In the genomic region with DNA sequence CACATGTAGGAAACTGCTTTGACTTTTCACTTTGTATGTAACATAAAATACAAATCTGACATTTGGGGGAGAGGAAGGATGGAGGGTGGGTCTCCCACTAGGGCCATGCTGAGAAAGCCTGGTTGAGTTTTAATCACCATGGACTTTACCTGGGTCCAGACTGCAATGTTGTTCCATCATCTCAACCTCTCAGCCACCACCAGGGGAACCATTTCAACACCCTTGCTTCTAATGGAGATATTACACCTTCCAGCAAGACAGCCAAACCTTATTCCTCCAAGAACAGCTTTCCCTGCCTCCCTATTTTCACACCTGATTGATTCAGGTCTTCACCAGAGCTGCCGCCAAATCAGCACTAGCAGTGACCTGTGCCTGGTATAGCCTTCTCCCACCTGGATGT, we compare ENCODE assay signal across 19 cellular contexts. TPM values are rescaled to one million over a fixed set of nuclear protein-coding genes. Genes with fewer than 3 reads are reported as not detected.
DNase-seq lines count a peak whose midpoint lies in the region; ATAC-seq and TF ChIP-seq lines count a peak whose summit lies in the region.
"Had no signal": no experiment of that assay in that cellular context is flagged by ENCODE, and none has a peak within 500 bp of the region (broad histone marks: within the 10 kb centered on the region; RNA-seq: fewer than 3 reads in every experiment).

No MANE protein-coding gene starts in this region.

- no peaks in the 10 kb centered on the region for H3K27me3 Mint-ChIP-seq in neural crest cell (ENCODE audit: low read depth)
- no peaks in the 10 kb centered on the region for H3K27me3 Mint-ChIP-seq in immature natural killer cell (ENCODE audit: low read depth in 3 of 3)
- H3K27me3 Mint-ChIP-seq: activated CD4-positive, alpha-beta T cell treated with anti-CD3 and anti-CD28 coated beads, Interleukin-2, amount 10 ng/mL, durations not matched to agents 7 days and 5 days had no signal

- H3K9me3 Mint-ChIP-seq in neural crest cell (no peaks in the 10 kb centered on the region), immature natural killer cell (no peaks in the 10 kb centered on the region)
- H3K9me3 Mint-ChIP-seq: activated CD4-positive, alpha-beta T cell treated with anti-CD3 and anti-CD28 coated beads, Interleukin-2, amount 10 ng/mL, durations not matched to agents 7 days and 5 days; CD14-positive monocyte had no signal

- ATAC-seq in GM21825 (IDR thresholded peaks at IDR 0.05; ENCODE audit: unreplicated experiment) = no peak
- ATAC-seq: stimulated activated naive CD8-positive, alpha-beta T cell treated with anti-CD3 and anti-CD28 coated beads, Interleukin-15, Interleukin-2, amounts not matched to agents 100 U/mL and 50 U/mL, for 24 hours had no signal

- H3K27ac Mint-ChIP-seq in neural crest cell (ENCODE audit: unreplicated experiment) (no peak overlapping the region), immature natural killer cell (no peak overlapping the region)
- H3K27ac Mint-ChIP-seq: activated CD4-positive, alpha-beta T cell treated with anti-CD3 and anti-CD28 coated beads, Interleukin-2, amount 10 ng/mL, durations not matched to agents 7 days and 5 days; CD14-positive monocyte had no signal

- no peak overlapping the region for H3K4me3 Mint-ChIP-seq in neural crest cell
- H3K4me3 Mint-ChIP-seq in immature natural killer cell = no peak overlapping the region
- H3K4me3 Mint-ChIP-seq: activated CD4-positive, alpha-beta T cell treated with anti-CD3 and anti-CD28 coated beads, Interleukin-2, amount 10 ng/mL, durations not matched to agents 7 days and 5 days; CD14-positive monocyte had no signal

- 100% methylated on average over 1 of the region's 1 CpG for WGBS in suprapubic skin

- H3K27ac ChIP-seq in coronary artery (peak overlapping the region; percentile 15 to 64), suprapubic skin (no peak overlapping the region)
- H3K27ac ChIP-seq: RWPE1 had no signal

- H3K4me1 Mint-ChIP-seq in neural crest cell = peaks cover 12% of the 10 kb centered on the region
- H3K4me1 Mint-ChIP-seq in immature natural killer cell = peaks cover 7 to 8% of the 10 kb centered on the region in 2 donors
- H3K4me1 Mint-ChIP-seq: CD14-positive monocyte had no signal

- TF ChIP-seq CTCF in GM12872 (IDR thresholded peaks at IDR 0.05; ENCODE audit: insufficient read depth, low read depth, low read length) (peak; percentile 29; the same call in 2 of the 3 replicates), LNCAP (IDR thresholded peaks at IDR 0.05) (peak; percentile 21; the same call in 1 of the 2 replicates), coronary artery (IDR thresholded peaks at IDR 0.05) (no peak), neural crest cell (conservative IDR thresholded peaks at IDR 0.05) (peak; percentile 29), suprapubic skin (IDR thresholded peaks at IDR 0.05) (no peak), GM10266 (IDR thresholded peaks at IDR 0.05; ENCODE audit: control insufficient read depth, insufficient read depth, low read depth, missing control alignments) (no peak)

- H3K9me3 ChIP-seq in suprapubic skin = no peaks in the 10 kb centered on the region

- H3K27me3 ChIP-seq in suprapubic skin = no peaks in the 10 kb centered on the region

- no peak for TF ChIP-seq EP300 in suprapubic skin (IDR thresholded peaks at IDR 0.05)

- H3K36me3 ChIP-seq in suprapubic skin = peaks cover 3% of the 10 kb centered on the region

- no peak for TF ChIP-seq POLR2A in suprapubic skin (IDR thresholded peaks at IDR 0.05)

- no peak overlapping the region for H3K4me3 ChIP-seq in coronary artery
- H3K4me3 ChIP-seq in suprapubic skin = no peak overlapping the region

- H3K36me3 Mint-ChIP-seq in neural crest cell (ENCODE audit: low read depth) (no peaks in the 10 kb centered on the region), immature natural killer cell (peaks cover 3 to 27% (median 25%) of the 10 kb centered on the region in 3 donors)

- H3K4me1 ChIP-seq in suprapubic skin = peaks cover 16% of the 10 kb centered on the region

- DNase-seq in coronary artery (ENCODE audit: low spot score) (no peak), neural crest cell (ENCODE audit: low read depth, low spot score) (no peak), immature natural killer cell (no peak), suprapubic skin (ENCODE audit: low spot score in 2 of 2) (no peak), GM10266 (ENCODE audit: extremely low spot score) (no peak)
- DNase-seq: activated CD4-positive, alpha-beta T cell treated with anti-CD3 and anti-CD28 coated beads, Interleukin-2, amount 10 ng/mL, durations not matched to agents 7 days and 5 days; activated T-cell treated with anti-CD3 and anti-CD28 coated beads, Interleukin-2, amount 50 U/mL, for 48 hours; amniotic stem cell; foreskin fibroblast; NCI-H510A treated with DMSO at 0.1 percent for 48 hours; stimulated activated naive CD8-positive, alpha-beta T cell treated with anti-CD3 and anti-CD28 coated beads, Interleukin-15, Interleukin-2, amounts not matched to agents 100 U/mL and 50 U/mL, for 24 hours had no signal

RNA-seq across cellular contexts. Expression of a gene that starts 56.0 kb away (rescaled TPM):
- 0.26 TPM in 1 of 2 replicates, not detected in the other for total RNA-seq in neural crest cell
- not detected for polyA plus RNA-seq in immature natural killer cell
- total RNA-seq in suprapubic skin = not detected
- total RNA-seq: activated CD4-positive, alpha-beta T cell treated with anti-CD3 and anti-CD28 coated beads, Interleukin-2, amount 10 ng/mL, durations not matched to agents 7 days and 5 days; dermis microvascular lymphatic vessel endothelial cell; G401; T-helper 2 cell treated with Interferon-gamma antibody and Interleukin-4, amounts not matched to agents 100 ng/mL and 5 ng/mL, for 36 hours had no signal
- polyA plus RNA-seq: CD14-positive monocyte had no signal

RNA-seq across cellular contexts. Expression of a gene that starts 56.2 kb away (rescaled TPM):
- 26.4 and 28.5 TPM in 2 replicates for total RNA-seq in neural crest cell
- 1 to 10 TPM in 2 of 3 donors, not detected in 1; 1.0 to 2.5 TPM for polyA plus RNA-seq in immature natural killer cell
- 1 to 10 TPM; 1.5 to 5.6 (median 2.0) TPM for total RNA-seq in suprapubic skin

Comparison
In these comparisons a context has a peak if more than half of its experiments do, and no peak if none do; other contexts are left out.
1. CTCF ChIP-seq: peak in GM12872 (single experiment), LNCAP (single experiment) and neural crest cell (single experiment); none in coronary artery (single experiment), suprapubic skin (0 of 2) and GM10266 (single experiment).